ENCODE assay signal across 11 cellular contexts in genomic region chr1:191174298-191174697, GRCh38.
DNase-seq lines count a peak whose midpoint lies in the region; ATAC-seq and TF ChIP-seq lines count a peak whose summit lies in the region.
"Had no signal": no experiment of that assay in that cellular context is flagged by ENCODE, and none has a peak within 500 bp of the region (broad histone marks: within the 10 kb centered on the region; RNA-seq: fewer than 3 reads in every experiment).

No MANE protein-coding gene starts in this region.

- POLR2A ChIA-PET in OCI-LY7 (lab: Charles Lee) = interaction anchor here (0.6 to 1.3 kb wide), 5 partner anchors 11 to 1622 kb away, joined by 3 to 7 read pairs (median 5); no protein-coding TSS in a partner anchor

- H3K9me3 Mint-ChIP-seq in activated T-helper 2 cell treated with anti-CD3 and anti-CD28 coated beads, Interferon-gamma antibody, Interleukin-2, Interleukin-4, amounts not matched to agents 10 μg/mL and 5 μg/mL and 100 μg/mL, durations not matched to agents 14 hours and 24 hours and 36 hours = peaks cover 5% of the 10 kb centered on the region

- no peaks in the 10 kb centered on the region for H3K9me2 ChIP-seq in OCI-LY7 (ENCODE audit: insufficient read depth, low read length)

- H3K27ac Mint-ChIP-seq in activated T-helper 2 cell treated with anti-CD3 and anti-CD28 coated beads, Interferon-gamma antibody, Interleukin-2, Interleukin-4, amounts not matched to agents 10 μg/mL and 5 μg/mL and 100 μg/mL, durations not matched to agents 14 hours and 24 hours and 36 hours = no peak overlapping the region
- H3K27ac Mint-ChIP-seq: progenitor cell of endocrine pancreas had no signal

- no peaks in the 10 kb centered on the region for H3K36me3 Mint-ChIP-seq in activated T-helper 2 cell treated with anti-CD3 and anti-CD28 coated beads, Interferon-gamma antibody, Interleukin-2, Interleukin-4, amounts not matched to agents 10 μg/mL and 5 μg/mL and 100 μg/mL, durations not matched to agents 14 hours and 24 hours and 36 hours (ENCODE audit: low read depth)

- no peaks in the 10 kb centered on the region for H3K27me3 Mint-ChIP-seq in activated T-helper 2 cell treated with anti-CD3 and anti-CD28 coated beads, Interferon-gamma antibody, Interleukin-2, Interleukin-4, amounts not matched to agents 10 μg/mL and 5 μg/mL and 100 μg/mL, durations not matched to agents 14 hours and 24 hours and 36 hours (ENCODE audit: low read depth)
- H3K27me3 Mint-ChIP-seq: progenitor cell of endocrine pancreas had no signal

- ATAC-seq in GM19351 (IDR thresholded peaks at IDR 0.05; ENCODE audit: unreplicated experiment) (peak; percentile 97), HG03064 (IDR thresholded peaks at IDR 0.05; ENCODE audit: low read depth, unreplicated experiment) (peak; percentile 98)

- no TSS peak for BruUV-seq in OCI-LY7 (replicated peaks; lab: Mats Ljungman, UMichigan)

- H3K79me2 ChIP-seq in OCI-LY7 (ENCODE audit: insufficient read depth, low read depth, low read length) = no peaks in the 10 kb centered on the region

- peaks cover 30% of the 10 kb centered on the region for H3K4me1 ChIP-seq in OCI-LY7 (ENCODE audit: insufficient read depth, low read length, poor library complexity, severe bottlenecking)

- intact Hi-C loops in OCI-LY7 (cut with micrococcal nuclease; ENCODE audit: unreplicated experiment) = no loop called here
- intact Hi-C loops in activated T-helper 2 cell treated with anti-CD3 and anti-CD28 coated beads, Interferon-gamma antibody, Interleukin-2, Interleukin-4, amounts not matched to agents 10 μg/mL and 5 μg/mL and 100 μg/mL, durations not matched to agents 14 hours and 24 hours and 36 hours (cut with micrococcal nuclease) = no loop called here

- peak overlapping the region; percentile 38 for H3K4me3 ChIP-seq in OCI-LY7 (ENCODE audit: low read depth, low read length, poor library complexity, severe bottlenecking)
- H3K4me3 ChIP-seq: esophagus muscularis mucosa had no signal

- no peaks in the 10 kb centered on the region for H3K9me3 ChIP-seq in OCI-LY7 (ENCODE audit: low read length)
- H3K9me3 ChIP-seq: esophagus muscularis mucosa had no signal

- in situ Hi-C loops in ACHN (cut with HindIII; ENCODE audit: low pct_ligation_motif_present, low pct_unique_long_range_greater_than_20kb, low sequenced_read_pairs) = no loop called here

- no peak for TF ChIP-seq POLR2A in erythroblast (IDR thresholded peaks at IDR 0.05; ENCODE audit: low read length)

- CTCF ChIA-PET in OCI-LY7 (lab: Charles Lee; ENCODE audit: unreplicated experiment) = no interaction called here

- DNase-seq in ACHN (peak; percentile 19), OCI-LY7 (ENCODE audit: low spot score) (peak; percentile 71), HuH-7.5 (ENCODE audit: low spot score) (no peak), erythroblast (lab: John Stamatoyannopoulos, UW) (no peak)
- no peak for DNase-seq in activated T-helper 2 cell treated with anti-CD3 and anti-CD28 coated beads, Interferon-gamma antibody, Interleukin-2, Interleukin-4, amounts not matched to agents 10 μg/mL and 5 μg/mL and 100 μg/mL, durations not matched to agents 14 hours and 24 hours and 36 hours (ENCODE audit: low spot score)
- no peak for DNase-seq in stimulated activated naive CD4-positive, alpha-beta T cell treated with Interleukin-2 at 50 U/mL for 16 hours (lab: John Stamatoyannopoulos, UW)
- DNase-seq: NCI-H1105 had no signal

- H3K4me2 ChIP-seq in OCI-LY7 (ENCODE audit: low read length) = peak overlapping the region; percentile 67

- no peak overlapping the region for H3K4me3 Mint-ChIP-seq in activated T-helper 2 cell treated with anti-CD3 and anti-CD28 coated beads, Interferon-gamma antibody, Interleukin-2, Interleukin-4, amounts not matched to agents 10 μg/mL and 5 μg/mL and 100 μg/mL, durations not matched to agents 14 hours and 24 hours and 36 hours (ENCODE audit: low read depth)

- TF ChIP-seq CTCF in OCI-LY7 (conservative IDR thresholded peaks at IDR 0.05; ENCODE audit: low read length) = no peak

- H4K20me1 ChIP-seq in OCI-LY7 (ENCODE audit: insufficient read depth, low read length) = no peaks in the 10 kb centered on the region

- H3K27ac ChIP-seq in OCI-LY7 (ENCODE audit: low read depth, low read length, poor library complexity, severe bottlenecking) = peak overlapping the region; percentile 52
- H3K27ac ChIP-seq: esophagus muscularis mucosa had no signal

- no peaks in the 10 kb centered on the region for H3K4me1 Mint-ChIP-seq in activated T-helper 2 cell treated with anti-CD3 and anti-CD28 coated beads, Interferon-gamma antibody, Interleukin-2, Interleukin-4, amounts not matched to agents 10 μg/mL and 5 μg/mL and 100 μg/mL, durations not matched to agents 14 hours and 24 hours and 36 hours (ENCODE audit: low read depth)

- peak overlapping the region; percentile 98 for H2AFZ ChIP-seq in OCI-LY7 (ENCODE audit: low read length)

- no peaks in the 10 kb centered on the region for H3K36me3 ChIP-seq in OCI-LY7 (ENCODE audit: insufficient read depth, low read length)
- H3K36me3 ChIP-seq: esophagus muscularis mucosa had no signal

Comparison
In these comparisons a context has a peak if more than half of its experiments do, and no peak if none do; other contexts are left out.
1. DNase-seq: peak in ACHN (single experiment) and OCI-LY7 (single experiment); none in activated T-helper 2 cell treated with anti-CD3 and anti-CD28 coated beads, Interferon-gamma antibody, Interleukin-2, Interleukin-4, amounts not matched to agents 10 μg/mL and 5 μg/mL and 100 μg/mL, durations not matched to agents 14 hours and 24 hours and 36 hours (single experiment), HuH-7.5 (single experiment), erythroblast (0 of 2) and stimulated activated naive CD4-positive, alpha-beta T cell treated with Interleukin-2 at 50 U/mL for 16 hours (single experiment).